ENCODE assay signal across 20 cellular contexts in the genomic region with DNA sequence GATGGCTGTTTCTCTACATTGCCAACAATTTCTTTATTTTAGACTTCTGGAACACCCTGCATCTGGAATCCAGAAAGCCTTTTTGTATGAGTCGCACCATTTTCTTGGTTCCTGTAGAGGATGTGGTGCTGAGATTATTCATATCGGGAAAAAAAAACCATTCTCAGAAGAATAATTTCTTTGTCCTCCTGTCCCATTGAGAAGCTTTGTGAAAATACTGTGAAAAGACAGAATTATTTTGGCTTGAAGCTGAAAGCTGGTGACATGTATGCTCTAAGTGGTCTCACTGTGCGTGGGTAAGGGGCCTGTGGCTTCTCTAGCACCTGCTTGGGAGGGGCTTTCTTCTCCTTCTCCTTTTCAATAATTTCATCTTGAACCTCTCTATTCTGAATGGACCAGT.
DNase-seq lines count a peak whose midpoint lies in the region; ATAC-seq and TF ChIP-seq lines count a peak whose summit lies in the region.
"Had no signal": no experiment of that assay in that cellular context is flagged by ENCODE, and none has a peak within 500 bp of the region (broad histone marks: within the 10 kb centered on the region; RNA-seq: fewer than 3 reads in every experiment).

No MANE protein-coding gene starts in this region.

- peaks cover 0 to 13% (median 0%) of the 10 kb centered on the region in 3 experiments for H3K36me3 ChIP-seq in naive thymus-derived CD4-positive, alpha-beta T cell (ENCODE audit: control insufficient read depth in 2 of 3, insufficient read depth in 3 of 3, low read length in 3 of 3)
- H3K36me3 ChIP-seq: HAP-1 had no signal

- DNase-seq in CD14-positive monocyte (ENCODE audit: low spot score) (no peak), GM12865 (ENCODE audit: low read depth) (peak; percentile 62), foreskin melanocyte (peak; percentile 52), amniotic stem cell (lab: John Stamatoyannopoulos, UW) (no peak)
- no peak for DNase-seq in activated CD4-positive, alpha-beta memory T cell treated with anti-CD3 and anti-CD28 coated beads, Interleukin-2, amount 10 ng/mL, durations not matched to agents 7 days and 5 days
- DNase-seq in naive thymus-derived CD8-positive, alpha-beta T cell = no peak
- DNase-seq in central memory CD4-positive, alpha-beta T cell = no peak
- no peak for DNase-seq in naive thymus-derived CD4-positive, alpha-beta T cell
- DNase-seq: activated CD4-positive, CD25-positive, alpha-beta regulatory T cell treated with anti-CD3 and anti-CD28 coated beads, Interleukin-2, amount 50 U/mL, for 72 hours; activated T-cell treated with anti-CD3 and anti-CD28 coated beads, Interleukin-2, amount 50 U/mL, for 48 hours; aorta; KG1; kidney glomerular epithelial cell; NCI-H1048; NCI-H2107; NCI-H526; PC-3; stimulated activated naive CD4-positive, alpha-beta T cell treated with Interleukin-2 at 50 U/mL for 16 hours; T1000 had no signal

- CTCF ChIA-PET in activated CD4-positive, alpha-beta memory T cell treated with anti-CD3 and anti-CD28 coated beads, Interleukin-2, amount 10 ng/mL, durations not matched to agents 7 days and 5 days (lab: Charles Lee) = interaction anchor here (0.9 to 2.2 kb wide), 2 partner anchors 20 to 25 kb away, joined by 3 to 10 read pairs; no protein-coding TSS in a partner anchor
- CTCF ChIA-PET in naive thymus-derived CD4-positive, alpha-beta T cell (lab: Charles Lee) = no interaction called here

- intact Hi-C loops in CD14-positive monocyte (cut with micrococcal nuclease) = loop anchor here in 1 of 2 donors (2.0 kb wide), 1 partner anchor 25 kb away; no protein-coding TSS in a partner anchor
- intact Hi-C loops in naive thymus-derived CD4-positive, alpha-beta T cell (cut with micrococcal nuclease) = no loop called here

- peaks cover 70% of the 10 kb centered on the region for H3K4me1 Mint-ChIP-seq in CD14-positive monocyte
- H3K4me1 Mint-ChIP-seq in activated CD4-positive, alpha-beta memory T cell treated with anti-CD3 and anti-CD28 coated beads, Interleukin-2, amount 10 ng/mL, durations not matched to agents 7 days and 5 days = peaks cover 69% of the 10 kb centered on the region
- H3K4me1 Mint-ChIP-seq in naive thymus-derived CD8-positive, alpha-beta T cell = peaks cover 32 to 71% (median 51%) of the 10 kb centered on the region in 4 donors
- peaks cover 38 to 69% (median 62%) of the 10 kb centered on the region in 7 donors for H3K4me1 Mint-ChIP-seq in naive thymus-derived CD4-positive, alpha-beta T cell

- POLR2A ChIA-PET in activated CD4-positive, alpha-beta memory T cell treated with anti-CD3 and anti-CD28 coated beads, Interleukin-2, amount 10 ng/mL, durations not matched to agents 7 days and 5 days (lab: Charles Lee) = interaction anchor here (1.2 to 4.4 kb wide), 4 partner anchors 11 to 25 kb away, joined by 4 to 27 read pairs (median 14); no protein-coding TSS in a partner anchor
- POLR2A ChIA-PET in naive thymus-derived CD8-positive, alpha-beta T cell (lab: Charles Lee) = no interaction called here
- POLR2A ChIA-PET in naive thymus-derived CD4-positive, alpha-beta T cell (lab: Charles Lee) = no interaction called here

- H3K4me3 Mint-ChIP-seq in CD14-positive monocyte = no peak overlapping the region
- H3K4me3 Mint-ChIP-seq in activated CD4-positive, alpha-beta memory T cell treated with anti-CD3 and anti-CD28 coated beads, Interleukin-2, amount 10 ng/mL, durations not matched to agents 7 days and 5 days = no peak overlapping the region
- no peak overlapping the region for H3K4me3 Mint-ChIP-seq in naive thymus-derived CD8-positive, alpha-beta T cell
- peak overlapping the region in 1 of 10 donors; percentile 12 for H3K4me3 Mint-ChIP-seq in naive thymus-derived CD4-positive, alpha-beta T cell

- H3K27me3 ChIP-seq in naive thymus-derived CD4-positive, alpha-beta T cell (ENCODE audit: control insufficient read depth in 2 of 2, insufficient read depth in 2 of 2, low read length in 2 of 2) = no peaks in the 10 kb centered on the region

- peak overlapping the region in 5 of 7 donors; percentile 3 to 94 (median 50) for H3K27ac Mint-ChIP-seq in CD14-positive monocyte
- peak overlapping the region; percentile 82 for H3K27ac Mint-ChIP-seq in activated CD4-positive, alpha-beta memory T cell treated with anti-CD3 and anti-CD28 coated beads, Interleukin-2, amount 10 ng/mL, durations not matched to agents 7 days and 5 days
- peak overlapping the region in 5 of 10 donors; percentile 9 to 70 (median 22) for H3K27ac Mint-ChIP-seq in naive thymus-derived CD8-positive, alpha-beta T cell
- H3K27ac Mint-ChIP-seq in naive thymus-derived CD4-positive, alpha-beta T cell = peak overlapping the region in 4 of 9 donors; percentile 20 to 66 (median 44)

- H3K4me1 ChIP-seq in naive thymus-derived CD4-positive, alpha-beta T cell (ENCODE audit: control insufficient read depth in 2 of 2, insufficient read depth in 2 of 2, low read length in 2 of 2) = no peaks in the 10 kb centered on the region
- H3K4me1 ChIP-seq: HAP-1 had no signal

- no peak for ATAC-seq in naive thymus-derived CD8-positive, alpha-beta T cell
- no peak for ATAC-seq in naive thymus-derived CD4-positive, alpha-beta T cell
- ATAC-seq: PC-3 had no signal

- no peak overlapping the region for H3K27ac ChIP-seq in naive thymus-derived CD4-positive, alpha-beta T cell (ENCODE audit: low read depth, low read length)

- H3K9me3 Mint-ChIP-seq in CD14-positive monocyte = peaks cover 0 to 2% (median 0%) of the 10 kb centered on the region in 7 donors
- H3K9me3 Mint-ChIP-seq in activated CD4-positive, alpha-beta memory T cell treated with anti-CD3 and anti-CD28 coated beads, Interleukin-2, amount 10 ng/mL, durations not matched to agents 7 days and 5 days = no peaks in the 10 kb centered on the region
- H3K9me3 Mint-ChIP-seq in naive thymus-derived CD8-positive, alpha-beta T cell = no peaks in the 10 kb centered on the region
- peaks cover 0 to 4% (median 0%) of the 10 kb centered on the region in 11 donors for H3K9me3 Mint-ChIP-seq in naive thymus-derived CD4-positive, alpha-beta T cell

- no peak for TF ChIP-seq CTCF in CD14-positive monocyte (IDR thresholded peaks at IDR 0.05)
- no peak for TF ChIP-seq CTCF in GM12865 (IDR thresholded peaks at IDR 0.05; ENCODE audit: insufficient read depth, low read depth, low read length, missing control alignments)

- no peak overlapping the region for H3K4me3 ChIP-seq in GM12865 (ENCODE audit: low read depth, low read length)
- H3K4me3 ChIP-seq in naive thymus-derived CD4-positive, alpha-beta T cell (ENCODE audit: low read length) = no peak overlapping the region
- H3K4me3 ChIP-seq: HAP-1 had no signal

- peaks cover 0 to 5% (median 0%) of the 10 kb centered on the region in 3 donors for H3K27me3 Mint-ChIP-seq in CD14-positive monocyte (ENCODE audit: low read depth in 3 of 3)
- no peaks in the 10 kb centered on the region for H3K27me3 Mint-ChIP-seq in activated CD4-positive, alpha-beta memory T cell treated with anti-CD3 and anti-CD28 coated beads, Interleukin-2, amount 10 ng/mL, durations not matched to agents 7 days and 5 days
- H3K27me3 Mint-ChIP-seq in naive thymus-derived CD8-positive, alpha-beta T cell = no peaks in the 10 kb centered on the region
- H3K27me3 Mint-ChIP-seq in naive thymus-derived CD4-positive, alpha-beta T cell = no peaks in the 10 kb centered on the region

- no peaks in the 10 kb centered on the region for H3K9me3 ChIP-seq in naive thymus-derived CD4-positive, alpha-beta T cell (ENCODE audit: control insufficient read depth in 2 of 3, low read length in 3 of 3)
- H3K9me3 ChIP-seq: HAP-1 had no signal

- peaks cover 12 to 15% of the 10 kb centered on the region in 2 donors for H3K36me3 Mint-ChIP-seq in CD14-positive monocyte
- peaks cover 8% of the 10 kb centered on the region for H3K36me3 Mint-ChIP-seq in activated CD4-positive, alpha-beta memory T cell treated with anti-CD3 and anti-CD28 coated beads, Interleukin-2, amount 10 ng/mL, durations not matched to agents 7 days and 5 days (ENCODE audit: low read depth)
- H3K36me3 Mint-ChIP-seq in naive thymus-derived CD8-positive, alpha-beta T cell = peaks cover 0 to 11% (median 10%) of the 10 kb centered on the region in 3 donors
- H3K36me3 Mint-ChIP-seq in naive thymus-derived CD4-positive, alpha-beta T cell = peaks cover 9 to 50% (median 18%) of the 10 kb centered on the region in 5 donors

Comparison
In these comparisons a context has a peak if more than half of its experiments do, and no peak if none do; other contexts are left out.
1. DNase-seq: peak in GM12865 (single experiment) and foreskin melanocyte (single experiment); none in CD14-positive monocyte (single experiment), activated CD4-positive, alpha-beta memory T cell treated with anti-CD3 and anti-CD28 coated beads, Interleukin-2, amount 10 ng/mL, durations not matched to agents 7 days and 5 days (single experiment), naive thymus-derived CD8-positive, alpha-beta T cell (0 of 10), central memory CD4-positive, alpha-beta T cell (single experiment), amniotic stem cell (single experiment) and naive thymus-derived CD4-positive, alpha-beta T cell (0 of 9).